Comparison of ENCODE assay signal across 10 cellular contexts in genomic region chr17:8056232-8056975, GRCh38. TPM values are rescaled to one million over a fixed set of nuclear protein-coding genes. Genes with fewer than 3 reads are reported as not detected.
DNase-seq lines count a peak whose midpoint lies in the region; ATAC-seq and TF ChIP-seq lines count a peak whose summit lies in the region.
"Had no signal": no experiment of that assay in that cellular context is flagged by ENCODE, and none has a peak within 500 bp of the region (broad histone marks: within the 10 kb centered on the region; RNA-seq: fewer than 3 reads in every experiment).

No MANE protein-coding gene starts in this region.

- TF ChIP-seq CTCF in kidney epithelial cell (IDR thresholded peaks at IDR 0.05; ENCODE audit: insufficient read depth, low read length, poor library complexity, severe bottlenecking), result no peak

- H3K4me3 ChIP-seq in adipocyte (ENCODE audit: low read length) (peak overlapping the region; percentile 21), kidney epithelial cell (ENCODE audit: low read depth, low read length) (no peak overlapping the region)

- peaks cover 60% of the 10 kb centered on the region for H3K27me3 Mint-ChIP-seq in stimulated activated naive CD8-positive, alpha-beta T cell treated with anti-CD3 and anti-CD28 coated beads, Interleukin-15, amount 100 ng/mL, for 72 hours

- H3K4me1 ChIP-seq in adipocyte (ENCODE audit: control insufficient read depth, insufficient read depth, low read length), result peaks cover 21% of the 10 kb centered on the region

- H3K9ac ChIP-seq in adipocyte (ENCODE audit: low read length), result peak overlapping the region; percentile 36
- H3K9ac ChIP-seq: parathyroid adenoma had no signal

- H3K4me3 Mint-ChIP-seq in stimulated activated naive CD8-positive, alpha-beta T cell treated with anti-CD3 and anti-CD28 coated beads, Interleukin-15, amount 100 ng/mL, for 72 hours, result peak overlapping the region in 1 of 2 donors; percentile 21

- H3K27me3 ChIP-seq in adipocyte (replicated peaks; ENCODE audit: control insufficient read depth, insufficient read depth, low read length) (peaks cover 40% of the 10 kb centered on the region), kidney epithelial cell (ENCODE audit: control insufficient read depth, insufficient read depth, low read length) (peaks cover 26% of the 10 kb centered on the region)

- peaks cover 28% of the 10 kb centered on the region for H3K4me1 Mint-ChIP-seq in stimulated activated naive CD8-positive, alpha-beta T cell treated with anti-CD3 and anti-CD28 coated beads, Interleukin-15, amount 100 ng/mL, for 72 hours

- H3K36me3 ChIP-seq in adipocyte (ENCODE audit: control insufficient read depth, insufficient read depth, low read length, severe bottlenecking), result no peaks in the 10 kb centered on the region
- H3K36me3 ChIP-seq in kidney epithelial cell (ENCODE audit: control insufficient read depth, insufficient read depth, low read length), result no peaks in the 10 kb centered on the region

- H3K9me3 ChIP-seq in adipocyte (ENCODE audit: control insufficient read depth, low read length), result no peaks in the 10 kb centered on the region

- peak; percentile 59 for DNase-seq in NK-92 treated with Interleukin-12 subunit alpha and Interleukin-12 subunit beta, amount 100 ng/mL, for 24 hours (lab: John Stamatoyannopoulos, UW)
- DNase-seq in NK-92 (lab: John Stamatoyannopoulos, UW; ENCODE audit: unreplicated experiment), result no peak
- DNase-seq in LHCN-M2 (ENCODE audit: low read depth), result peak; percentile 86
- peak; percentile 53 for DNase-seq in adipocyte (ENCODE audit: low read depth)
- peak; percentile 44 for DNase-seq in kidney epithelial cell (ENCODE audit: low read depth)
- peak; percentile 44 to 77 for DNase-seq in stimulated activated naive CD8-positive, alpha-beta T cell treated with anti-CD3 and anti-CD28 coated beads, Interleukin-15, amount 100 ng/mL, for 72 hours
- DNase-seq in NCI-H2227 treated with DMSO at 0.1 percent for 48 hours (lab: John Stamatoyannopoulos, UW), result no peak

- H3K27ac Mint-ChIP-seq in stimulated activated naive CD8-positive, alpha-beta T cell treated with anti-CD3 and anti-CD28 coated beads, Interleukin-15, amount 100 ng/mL, for 72 hours, result no peak overlapping the region

- ATAC-seq in stimulated activated naive CD8-positive, alpha-beta T cell treated with anti-CD3 and anti-CD28 coated beads, Interleukin-15, amount 100 ng/mL, for 72 hours, result peak; percentile 94
- ATAC-seq in HG02840 (IDR thresholded peaks at IDR 0.05; ENCODE audit: low FRiP score, unreplicated experiment), result no peak

- no peaks in the 10 kb centered on the region for H3K9me3 Mint-ChIP-seq in stimulated activated naive CD8-positive, alpha-beta T cell treated with anti-CD3 and anti-CD28 coated beads, Interleukin-15, amount 100 ng/mL, for 72 hours

RNA-seq across cellular contexts. Expression of gene ALOX15B, which starts 17.5 kb away (rescaled TPM):
- 0.17 and 0.58 TPM in 2 replicates for total RNA-seq in LHCN-M2 (2014; rRNA removed)
- 0.04 TPM for polyA plus RNA-seq in LHCN-M2 (2012)
- 0.29 TPM in 1 of 2 replicates, not detected in the other for total RNA-seq in kidney epithelial cell
- polyA plus RNA-seq: BJ had no signal

RNA-seq across cellular contexts. Expression of gene ALOX12B, which starts 31.1 kb away (rescaled TPM):
- 0.06 TPM in 1 of 2 replicates, not detected in the other for total RNA-seq in LHCN-M2 (2014; rRNA removed)
- not detected for polyA plus RNA-seq in LHCN-M2 (2012)
- total RNA-seq in kidney epithelial cell, result 0.08 and 1.2 TPM in 2 replicates
- polyA plus RNA-seq: BJ had no signal

RNA-seq across cellular contexts. Expression of gene GUCY2D, which starts 54.0 kb away (rescaled TPM):
- total RNA-seq in LHCN-M2 (2014; rRNA removed) (not detected in 2 replicates), kidney epithelial cell (0.07 TPM in 1 of 2 replicates, not detected in the other)
- not detected for polyA plus RNA-seq in LHCN-M2 (2012)

Comparison
In these comparisons a context has a peak if more than half of its experiments do, and no peak if none do; other contexts are left out.
1. DNase-seq: peak in NK-92 treated with Interleukin-12 subunit alpha and Interleukin-12 subunit beta, amount 100 ng/mL, for 24 hours (single experiment), LHCN-M2 (single experiment), adipocyte (single experiment), kidney epithelial cell (single experiment) and stimulated activated naive CD8-positive, alpha-beta T cell treated with anti-CD3 and anti-CD28 coated beads, Interleukin-15, amount 100 ng/mL, for 72 hours (2 of 2); none in NK-92 (single experiment) and NCI-H2227 treated with DMSO at 0.1 percent for 48 hours (single experiment).